37 cellular contexts compared by ENCODE assay signal in the genomic region with DNA sequence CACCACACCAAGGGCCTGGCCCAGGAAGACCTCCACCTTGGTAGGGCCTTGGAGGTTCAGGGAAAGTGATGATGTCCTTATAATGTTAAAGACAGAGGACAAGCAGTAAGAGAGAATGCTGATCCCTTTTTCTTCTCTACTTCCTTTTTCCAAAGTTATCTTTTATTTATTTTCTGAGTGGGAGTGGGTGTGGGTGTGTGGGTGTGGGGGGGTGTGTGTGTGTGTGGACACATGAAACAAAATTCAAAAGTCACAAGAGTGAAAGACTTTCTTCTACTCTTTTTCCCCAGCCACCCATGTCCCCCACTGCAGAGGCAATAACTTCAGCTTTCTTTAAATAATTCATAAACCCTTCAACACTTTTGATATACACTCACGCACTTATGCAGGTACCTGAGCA.
A peak's percentile ranks its signal among the peaks of the same experiment; 100 is the strongest.
DNase-seq lines count a peak whose midpoint lies in the region; ATAC-seq, FAIRE-seq and TF ChIP-seq lines count a peak whose summit lies in the region.
"Had no signal": no experiment of that assay in that cellular context is flagged by ENCODE, and none has a peak within 500 bp of the region (broad histone marks: within the 10 kb centered on the region; RNA-seq: fewer than 3 reads in every experiment).

No MANE protein-coding gene starts in this region.

- CTCF ChIA-PET in HEK293 (lab: Yijun Ruan, JAX) (interaction anchor here (0.9 kb wide), 1 partner anchor 71 kb away, joined by 3 read pairs; a partner anchor contains a TSS), K562 (lab: Yijun Ruan, JAX; ENCODE audit: low intra/inter-chr PET ratio) (interaction anchor here (0.7 kb wide), 1 partner anchor 127 kb away, joined by 3 read pairs; no protein-coding TSS in a partner anchor)

- H3K4me3 Mint-ChIP-seq in neural crest cell (no peak overlapping the region), neural progenitor cell (no peak overlapping the region), GM23338 (no peak overlapping the region)
- H3K4me3 Mint-ChIP-seq: B cell; CD14-positive monocyte; CD4-positive, alpha-beta memory T cell; CD4-positive, alpha-beta T cell; CD4-positive, CD25-positive, alpha-beta regulatory T cell; CD8-positive, alpha-beta memory T cell; CD8-positive, alpha-beta T cell had no signal

- H2AFZ ChIP-seq in K562 (ENCODE audit: low read depth, low read length) (no peak overlapping the region), neural progenitor cell (replicated peaks) (no peak overlapping the region), GM23338 (no peak overlapping the region)

- H3K27ac Mint-ChIP-seq in neural crest cell (ENCODE audit: unreplicated experiment) (peak overlapping the region; percentile 62), neural progenitor cell (peak overlapping the region; percentile 25), GM23338 (no peak overlapping the region)
- H3K27ac Mint-ChIP-seq: B cell; CD14-positive monocyte; CD4-positive, alpha-beta memory T cell; CD4-positive, alpha-beta T cell; CD4-positive, CD25-positive, alpha-beta regulatory T cell; CD8-positive, alpha-beta memory T cell; CD8-positive, alpha-beta T cell had no signal

- peaks cover 6% of the 10 kb centered on the region; the same call in 1 of the 2 replicates for H3K9me2 ChIP-seq in GM23338 (ENCODE audit: insufficient read depth)

- H3F3A ChIP-seq in neural progenitor cell (ENCODE audit: low read depth) (peaks cover 7% of the 10 kb centered on the region), GM23338 (replicated peaks; ENCODE audit: low read depth) (no peaks in the 10 kb centered on the region)

- POLR2A ChIA-PET in HEK293 (lab: Yijun Ruan, JAX) (no interaction called here), K562 (lab: Yijun Ruan, JAX) (interaction anchor here (1.0 kb wide), 1 partner anchor 13 kb away, joined by 4 read pairs; no protein-coding TSS in a partner anchor)

- H3K9me3 ChIP-seq in HEK293 (ENCODE audit: control insufficient read depth, insufficient read depth, low read depth, low read length) (no peaks in the 10 kb centered on the region), K562 (replicated peaks; ENCODE audit: control insufficient read depth, insufficient read depth, low read depth, low read length) (no peaks in the 10 kb centered on the region), neural progenitor cell (ENCODE audit: low read depth) (no peaks in the 10 kb centered on the region), left ventricle myocardium inferior (replicated peaks) (no peaks in the 10 kb centered on the region)
- H3K9me3 ChIP-seq: A549; BE2C; BLaER1; BLaER1 treated with 17β-estradiol and CSF1 and Interleukin-3, amounts not matched to agents 10 nM and 100 nM; Caco-2 had no signal

- H3K9ac ChIP-seq in K562 (ENCODE audit: insufficient read depth in 1 of 2, low read depth in 2 of 2, low read length in 2 of 2), result no peak overlapping the region
- H3K9ac ChIP-seq in neural progenitor cell, result no peak overlapping the region
- H3K9ac ChIP-seq: BLaER1; BLaER1 treated with 17β-estradiol and CSF1 and Interleukin-3, amounts not matched to agents 10 nM and 100 nM had no signal

- H4K20me1 ChIP-seq in K562 (replicated peaks; ENCODE audit: control insufficient read depth, insufficient read depth, low read length) (no peaks in the 10 kb centered on the region), neural progenitor cell (ENCODE audit: low read depth) (no peaks in the 10 kb centered on the region), GM23338 (replicated peaks; ENCODE audit: insufficient read depth) (no peaks in the 10 kb centered on the region)
- H4K20me1 ChIP-seq: BLaER1; BLaER1 treated with 17β-estradiol and CSF1 and Interleukin-3, amounts not matched to agents 10 nM and 100 nM had no signal

- no peak for ATAC-seq in K562
- ATAC-seq in GM23338, result no peak
- ATAC-seq: A549; CD8-positive, alpha-beta T cell had no signal

- no peaks in the 10 kb centered on the region for H3K27me3 ChIP-seq in K562 (ENCODE audit: control insufficient read depth in 2 of 2, insufficient read depth in 2 of 2, low read length in 2 of 2)
- H3K27me3 ChIP-seq in neural progenitor cell, result no peaks in the 10 kb centered on the region
- no peaks in the 10 kb centered on the region for H3K27me3 ChIP-seq in left ventricle myocardium inferior (ENCODE audit: low read depth)
- H3K27me3 ChIP-seq in GM23338 (ENCODE audit: insufficient read depth), result no peaks in the 10 kb centered on the region
- H3K27me3 ChIP-seq: BE2C; BLaER1; BLaER1 treated with 17β-estradiol and CSF1 and Interleukin-3, amounts not matched to agents 10 nM and 100 nM had no signal

- TF ChIP-seq POLR2A in K562 (conservative IDR thresholded peaks at IDR 0.05), result no peak

- H3K4me3 ChIP-seq in HEK293 (ENCODE audit: low read depth, low read length), result no peak overlapping the region
- H3K4me3 ChIP-seq in K562, result no peak overlapping the region
- no peak overlapping the region for H3K4me3 ChIP-seq in neural progenitor cell
- H3K4me3 ChIP-seq in left ventricle myocardium inferior, result no peak overlapping the region
- H3K4me3 ChIP-seq in GM23338, result no peak overlapping the region
- H3K4me3 ChIP-seq: A549; BLaER1; BLaER1 treated with 17β-estradiol and CSF1 and Interleukin-3, amounts not matched to agents 10 nM and 100 nM had no signal

- H3K9me3 Mint-ChIP-seq in neural crest cell (peaks cover 9% of the 10 kb centered on the region), neural progenitor cell (peaks cover 4% of the 10 kb centered on the region), GM23338 (no peaks in the 10 kb centered on the region)
- H3K9me3 Mint-ChIP-seq: CD14-positive monocyte; CD4-positive, alpha-beta memory T cell; CD4-positive, alpha-beta T cell; CD4-positive, CD25-positive, alpha-beta regulatory T cell; CD8-positive, alpha-beta memory T cell; CD8-positive, alpha-beta T cell had no signal

- TF ChIP-seq EP300 in K562 (IDR thresholded peaks at IDR 0.05; ENCODE audit: low read length), result 0 out of 2 replicates have a peak, but pooled peaks have one; percentile 3

- no peak for DNase-seq in K562 (ENCODE audit: extremely low read depth in 1 of 4, low spot score in 3 of 4)
- no peak for DNase-seq in neural crest cell (ENCODE audit: low read depth, low spot score)
- no peak for DNase-seq in neural progenitor cell (ENCODE audit: low spot score)
- DNase-seq in NCI-H1105 treated with DMSO at 0.1 percent for 48 hours (lab: John Stamatoyannopoulos, UW), result no peak
- no peak for DNase-seq in left ventricle myocardium inferior
- no peak for DNase-seq in GM23338 (ENCODE audit: low spot score)
- DNase-seq in NCI-H526 (lab: John Stamatoyannopoulos, UW), result no peak
- DNase-seq: 8988T; ACHN; AML-193; BE2C; C1 segment of cervical spinal cord; Caco-2; Calu3; CD4-positive, alpha-beta memory T cell; CD4-positive, alpha-beta T cell; CD4-positive, CD25-positive, alpha-beta regulatory T cell; CD8-positive, alpha-beta memory T cell; CD8-positive, alpha-beta T cell; COR-L47; DMS 273 treated with DMSO at 0.1 percent for 48 hours; DMS153; DMS53; DMS79; DMS79 treated with DMSO at 0.1 percent for 48 hours; DND-41; EL had no signal

- H3K4me1 Mint-ChIP-seq in neural crest cell, result peaks cover 36% of the 10 kb centered on the region
- peaks cover 10% of the 10 kb centered on the region for H3K4me1 Mint-ChIP-seq in neural progenitor cell
- peaks cover 19% of the 10 kb centered on the region for H3K4me1 Mint-ChIP-seq in GM23338
- H3K4me1 Mint-ChIP-seq: B cell; CD14-positive monocyte; CD4-positive, alpha-beta memory T cell; CD4-positive, CD25-positive, alpha-beta regulatory T cell; CD8-positive, alpha-beta memory T cell had no signal

- H3K36me3 ChIP-seq in HEK293 (ENCODE audit: control insufficient read depth in 2 of 2, insufficient read depth in 1 of 2, low read length in 2 of 2) (no peaks in the 10 kb centered on the region), K562 (ENCODE audit: control insufficient read depth, insufficient read depth, low read length) (peaks cover 47% of the 10 kb centered on the region; the same call in 2 of the 3 replicates), neural progenitor cell (no peaks in the 10 kb centered on the region), left ventricle myocardium inferior (no peaks in the 10 kb centered on the region), GM23338 (ENCODE audit: insufficient read depth) (no peaks in the 10 kb centered on the region)
- H3K36me3 ChIP-seq: BLaER1; BLaER1 treated with 17β-estradiol and CSF1 and Interleukin-3, amounts not matched to agents 10 nM and 100 nM had no signal

- WGBS in K562 (ENCODE audit: insufficient coverage, low coverage, missing lambda C conversion rate), result 73% methylated on average over 1 of the region's 1 CpG

- TF ChIP-seq CTCF in HEK293 (tag by site-specific recombination; IDR thresholded peaks at IDR 0.05) (no peak), K562 (IDR thresholded peaks at IDR 0.05 in 2 of 3, conservative IDR thresholded peaks at IDR 0.05 in 1 of 3; ENCODE audit: insufficient read depth in 2 of 3, low read depth in 1 of 3, low read length in 3 of 3) (no peak), neural crest cell (conservative IDR thresholded peaks at IDR 0.05) (no peak), neural progenitor cell (IDR thresholded peaks at IDR 0.05) (no peak), left ventricle myocardium inferior (IDR thresholded peaks at IDR 0.05; ENCODE audit: borderline replicate concordance) (no peak), GM23338 (conservative IDR thresholded peaks at IDR 0.05; ENCODE audit: low read depth in 2 of 2) (no peak)

- H3K79me2 ChIP-seq in K562 (ENCODE audit: control insufficient read depth, insufficient read depth, low read length) (peaks cover 34% of the 10 kb centered on the region), neural progenitor cell (ENCODE audit: low read depth) (peaks cover 31% of the 10 kb centered on the region), GM23338 (replicated peaks; ENCODE audit: insufficient read depth) (no peaks in the 10 kb centered on the region; the same call in 1 of the 2 replicates)

- H3K4me2 ChIP-seq in K562 (ENCODE audit: insufficient read depth, low read length) (peak overlapping the region; percentile 13), neural progenitor cell (no peak overlapping the region), GM23338 (no peak overlapping the region)
- H3K4me2 ChIP-seq: A549; BLaER1; BLaER1 treated with 17β-estradiol and CSF1 and Interleukin-3, amounts not matched to agents 10 nM and 100 nM had no signal

- TF ChIP-seq RAD21 in K562 (CRISPR knock-in tag; conservative IDR thresholded peaks at IDR 0.05 in 1 of 2, IDR thresholded peaks at IDR 0.05 in 1 of 2), result no peak

- no peak for FAIRE-seq in K562 (lab: Jason Lieb, UNC)
- FAIRE-seq: A204.1, A549, D721Med had no signal

- H3K9me1 ChIP-seq in K562 (ENCODE audit: control insufficient read depth, insufficient read depth, low read length), result no peaks in the 10 kb centered on the region

- H3K27me3 Mint-ChIP-seq in neural crest cell (ENCODE audit: low read depth) (no peaks in the 10 kb centered on the region), neural progenitor cell (ENCODE audit: insufficient read depth, low read depth) (no peaks in the 10 kb centered on the region), GM23338 (ENCODE audit: insufficient read depth, low read depth, poor library complexity) (no peaks in the 10 kb centered on the region)
- H3K27me3 Mint-ChIP-seq: CD4-positive, alpha-beta T cell had no signal

- H3K36me3 Mint-ChIP-seq in neural crest cell (ENCODE audit: low read depth) (peaks cover 16% of the 10 kb centered on the region), neural progenitor cell (peaks cover 51% of the 10 kb centered on the region), GM23338 (ENCODE audit: low read depth) (peaks cover 8% of the 10 kb centered on the region)
- H3K36me3 Mint-ChIP-seq: CD14-positive monocyte; CD4-positive, alpha-beta memory T cell; CD4-positive, CD25-positive, alpha-beta regulatory T cell; CD8-positive, alpha-beta memory T cell; CD8-positive, alpha-beta T cell had no signal

- H3K4me1 ChIP-seq in HEK293 (ENCODE audit: control insufficient read depth, insufficient read depth, low read length) (no peaks in the 10 kb centered on the region), K562 (replicated peaks in 1 of 2; ENCODE audit: control insufficient read depth in 2 of 2, insufficient read depth in 2 of 2, low read length in 2 of 2) (peaks cover 16 to 34% of the 10 kb centered on the region in 2 experiments), neural progenitor cell (peaks cover 10% of the 10 kb centered on the region), left ventricle myocardium inferior (peaks cover 11% of the 10 kb centered on the region), GM23338 (ENCODE audit: insufficient read depth) (peaks cover 19% of the 10 kb centered on the region)
- H3K4me1 ChIP-seq: A549; BLaER1; BLaER1 treated with 17β-estradiol and CSF1 and Interleukin-3, amounts not matched to agents 10 nM and 100 nM; Caco-2 had no signal

- intact Hi-C loops in K562 (cut with micrococcal nuclease) (no loop called here), left ventricle myocardium inferior (cut with micrococcal nuclease) (no loop called here)

- H3K27ac ChIP-seq in HEK293 (ENCODE audit: extremely low read depth, low read depth, low read length) (no peak overlapping the region), K562 (ENCODE audit: extremely low read depth, low read depth, low read length) (peak overlapping the region; percentile 17; the same call in 1 of the 3 replicates), neural progenitor cell (no peak overlapping the region), left ventricle myocardium inferior (replicated peaks) (no peak overlapping the region), GM23338 (ENCODE audit: low read depth) (no peak overlapping the region)
- H3K27ac ChIP-seq: 22Rv1; A549; BLaER1; BLaER1 treated with 17β-estradiol and CSF1 and Interleukin-3, amounts not matched to agents 10 nM and 100 nM; C4-2B had no signal

- no TSS peak for BruUV-seq in K562 (replicated peaks; lab: Mats Ljungman, UMichigan)

- in situ Hi-C loops in K562 (cut with MboI), result no loop called here
